24 cellular contexts compared by ENCODE assay signal in genomic region chr9:109765821-109766220, GRCh38. TPM values are rescaled to one million over a fixed set of nuclear protein-coding genes. Genes with fewer than 3 reads are reported as not detected.
DNase-seq lines count a peak whose midpoint lies in the region; ATAC-seq, FAIRE-seq and TF ChIP-seq lines count a peak whose summit lies in the region.
"Had no signal": no experiment of that assay in that cellular context is flagged by ENCODE, and none has a peak within 500 bp of the region (broad histone marks: within the 10 kb centered on the region; RNA-seq: fewer than 3 reads in every experiment).

No MANE protein-coding gene starts in this region.

- H2BK5ac ChIP-seq in mesenchymal stem cell (ENCODE audit: low read depth, low read length, poor library complexity, severe bottlenecking), result no peak overlapping the region

- H3K79me1 ChIP-seq in mesenchymal stem cell (replicated peaks; ENCODE audit: low read length, poor library complexity, severe bottlenecking), result no peaks in the 10 kb centered on the region

- no peak overlapping the region for H4K91ac ChIP-seq in mesenchymal stem cell (ENCODE audit: low read length)

- TF ChIP-seq CTCF in AG04450 (IDR thresholded peaks at IDR 0.05; ENCODE audit: low read depth, low read length), result no peak
- no peak for TF ChIP-seq CTCF in HFFc6 (IDR thresholded peaks at IDR 0.05)
- no peak for TF ChIP-seq CTCF in adrenal gland (IDR thresholded peaks at IDR 0.05)
- TF ChIP-seq CTCF in psoas muscle (IDR thresholded peaks at IDR 0.05), result no peak

- H3K4ac ChIP-seq in mesenchymal stem cell (ENCODE audit: low read depth in 1 of 2, low read length in 2 of 2), result no peak overlapping the region

- peaks cover 6% of the 10 kb centered on the region for H3K27me3 Mint-ChIP-seq in HFFc6 (ENCODE audit: insufficient read depth)

- WGBS in adrenal gland, 4 donors, result 53 to 74% (median 70%) methylated on average over 2 to 3 of the region's 3 CpGs
- WGBS in mesenchymal stem cell, result 62% methylated on average over 3 of the region's 3 CpGs
- WGBS in psoas muscle, 3 donors, result 75 to 79% (median 76%) methylated on average over 3 of the region's 3 CpGs

- H2AK5ac ChIP-seq in mesenchymal stem cell (ENCODE audit: low read length, severe bottlenecking), result no peak overlapping the region

- POLR2A ChIA-PET in AG04450 (lab: Yijun Ruan, JAX), result interaction anchor here (1.1 to 1.5 kb wide), 2 partner anchors 9 to 20 kb away, joined by 3 read pairs; no protein-coding TSS in a partner anchor

- ATAC-seq in psoas muscle, result no peak
- ATAC-seq: CD8-positive, alpha-beta T cell; K562; Panc1 had no signal

- intact Hi-C loops in adrenal gland (cut with DNase I) (no loop called here), psoas muscle (cut with DNase I) (no loop called here)

- no peak overlapping the region for H2BK15ac ChIP-seq in mesenchymal stem cell (ENCODE audit: low read depth, poor library complexity, severe bottlenecking)

- DNase-seq in AG04450 (ENCODE audit: low read depth, low spot score), result no peak
- no peak for DNase-seq in HFFc6
- peak in 2 of 7 donors; percentile 28 to 37 for DNase-seq in adrenal gland
- peak; percentile 45 for DNase-seq in mesenchymal stem cell
- DNase-seq in DMS53 treated with DMSO at 0.1 percent for 48 hours (lab: John Stamatoyannopoulos, UW; ENCODE audit: unreplicated experiment), result no peak
- no peak for DNase-seq in GM19239 (ENCODE audit: insufficient read length, low spot score)
- DNase-seq in psoas muscle, result no peak
- DNase-seq: ACHN; C1 segment of cervical spinal cord; Calu3; CD8-positive, alpha-beta T cell; DMS153; GDM1; H7; MM.1S; NCI-H1048; NCI-H1417 treated with DMSO at 0.1 percent for 48 hours; NCI-H187; NCI-H510A treated with DMSO at 0.1 percent for 48 hours; NCI-H774; NK-92 treated with Interleukin-12 subunit alpha and Interleukin-12 subunit beta, amount 100 ng/mL, for 24 hours; SHP77 had no signal

- no peaks in the 10 kb centered on the region for H3K36me3 Mint-ChIP-seq in HFFc6 (ENCODE audit: low read depth)
- H3K36me3 Mint-ChIP-seq: CD8-positive, alpha-beta T cell had no signal

- H3K14ac ChIP-seq in mesenchymal stem cell (ENCODE audit: low read length in 2 of 2), result no peak overlapping the region

- H2BK120ac ChIP-seq in mesenchymal stem cell (ENCODE audit: low read depth, low read length), result no peak overlapping the region

- H3K18ac ChIP-seq in mesenchymal stem cell (ENCODE audit: low read depth in 1 of 2, low read length in 2 of 2), result no peak overlapping the region

- H3K9me3 ChIP-seq in AG04450 (ENCODE audit: control insufficient read depth, insufficient read depth, low read length) (no peaks in the 10 kb centered on the region), adrenal gland (replicated peaks in 1 of 3) (no peaks in the 10 kb centered on the region), mesenchymal stem cell (ENCODE audit: control insufficient read depth, low read length) (no peaks in the 10 kb centered on the region), psoas muscle (no peaks in the 10 kb centered on the region)

- H3K36me3 ChIP-seq in adrenal gland (replicated peaks in 1 of 2) (no peaks in the 10 kb centered on the region), mesenchymal stem cell (ENCODE audit: control insufficient read depth in 1 of 2, insufficient read depth in 2 of 2, low read depth in 1 of 2, low read length in 2 of 2) (no peaks in the 10 kb centered on the region), psoas muscle (ENCODE audit: insufficient read depth in 1 of 2, low read depth in 1 of 2) (no peaks in the 10 kb centered on the region)

- no peaks in the 10 kb centered on the region for H3K9me3 Mint-ChIP-seq in HFFc6
- H3K9me3 Mint-ChIP-seq: CD8-positive, alpha-beta T cell had no signal

- no peak for FAIRE-seq in GM19239 (lab: Jason Lieb, UNC)
- FAIRE-seq: K562 had no signal

- H2BK12ac ChIP-seq in mesenchymal stem cell (ENCODE audit: low read length in 2 of 2), result no peak overlapping the region

- H3K27me3 ChIP-seq in AG04450 (ENCODE audit: control insufficient read depth, insufficient read depth, low read length) (no peaks in the 10 kb centered on the region), adrenal gland (no peaks in the 10 kb centered on the region), mesenchymal stem cell (ENCODE audit: control insufficient read depth in 1 of 2, insufficient read depth in 1 of 2, low read length in 2 of 2) (no peaks in the 10 kb centered on the region), psoas muscle (ENCODE audit: insufficient read depth in 3 of 3, low read length in 2 of 3) (peaks cover 0 to 2% (median 0%) of the 10 kb centered on the region in 3 donors)

- no peak overlapping the region for H3K23ac ChIP-seq in mesenchymal stem cell (ENCODE audit: low read length in 2 of 2)

- TF ChIP-seq POLR2A in adrenal gland (IDR thresholded peaks at IDR 0.05), result no peak

- CTCF ChIA-PET in AG04450 (lab: Charles Lee), result interaction anchor here (1.0 kb wide), 1 partner anchor 13 kb away, joined by 11 read pairs; no protein-coding TSS in a partner anchor

- H3K27ac Mint-ChIP-seq in HFFc6, result peak overlapping the region; percentile 76; the same call in 1 of the 2 replicates
- H3K27ac Mint-ChIP-seq: CD8-positive, alpha-beta T cell had no signal

- H3K4me1 Mint-ChIP-seq in HFFc6 (ENCODE audit: low read depth), result peaks cover 41% of the 10 kb centered on the region

- H3K4me3 ChIP-seq in AG04450 (ENCODE audit: low read depth, low read length) (no peak overlapping the region), adrenal gland (no peak overlapping the region), mesenchymal stem cell (ENCODE audit: insufficient read depth in 1 of 2, low read depth in 1 of 2, low read length in 2 of 2) (no peak overlapping the region), psoas muscle (no peak overlapping the region)
- H3K4me3 ChIP-seq: K562 had no signal

- peak overlapping the region; percentile 82 for H3K27ac ChIP-seq in AG04450 (ENCODE audit: low read depth, low read length)
- H3K27ac ChIP-seq in adrenal gland, result peak overlapping the region in 3 of 5 donors; percentile 10 to 87 (median 44)
- no peak overlapping the region for H3K27ac ChIP-seq in mesenchymal stem cell (ENCODE audit: low read length, poor library complexity, severe bottlenecking)
- H3K27ac ChIP-seq in psoas muscle, result no peak overlapping the region

- no peaks in the 10 kb centered on the region for H3K4me1 ChIP-seq in adrenal gland (replicated peaks in 1 of 2)
- H3K4me1 ChIP-seq in mesenchymal stem cell (ENCODE audit: control insufficient read depth, insufficient read depth, low read depth, low read length), result peaks cover 1% of the 10 kb centered on the region
- peaks cover 10% of the 10 kb centered on the region for H3K4me1 ChIP-seq in psoas muscle

- H3K4me3 Mint-ChIP-seq in HFFc6, result no peak overlapping the region
- H3K4me3 Mint-ChIP-seq: CD8-positive, alpha-beta T cell had no signal

- H3K9ac ChIP-seq in mesenchymal stem cell (ENCODE audit: low read length), result no peak overlapping the region

- no peak overlapping the region for H2AFZ ChIP-seq in mesenchymal stem cell (ENCODE audit: low read depth, low read length)

- no peak overlapping the region for H3K4me2 ChIP-seq in mesenchymal stem cell (ENCODE audit: low read length, poor library complexity, severe bottlenecking)

- no peak overlapping the region for H4K8ac ChIP-seq in mesenchymal stem cell (ENCODE audit: low read length)

RNA-seq across cellular contexts. Expression of gene PALM2AKAP2, which starts 14.2 kb away (rescaled TPM):
- 4.6 and 5.0 TPM in 2 replicates for polyA plus RNA-seq in AG04450 (2011; rRNA removed)
- 4.7 and 10.5 TPM in 2 replicates for polyA minus RNA-seq in AG04450 (2011; rRNA and poly(A)+ RNA removed)
- 10 to 100 TPM; 20.1 to 35.1 (median 22.7) TPM for total RNA-seq in HFFc6 (2021; fragmentation: NEBNext Ultra II Directional; extraction: Animal tissue kit (Norgen Biotek cat#: 25700))
- total RNA-seq in adrenal gland, result 10 to 100 TPM; 18.0 to 27.3 (median 23.3) TPM
- 1 to 10 TPM in 2 of 3 donors, under 1 TPM in 1; 0.07 to 5.8 (median 5.8) TPM for polyA plus RNA-seq in adrenal gland
- 11.3 TPM for polyA plus RNA-seq in mesenchymal stem cell (2013, experiment 1 of 2)
- polyA plus RNA-seq in mesenchymal stem cell (2013, experiment 2 of 2), result 10.8 TPM
- 10 to 100 TPM in 2 of 4 donors, 1 to 10 TPM in 2; 1.1 to 16.6 (median 11.2) TPM for total RNA-seq in psoas muscle
- 1 to 10 TPM in 1 of 3 donors, under 1 TPM in 2; 0.16 to 1.6 (median 0.17) TPM for polyA plus RNA-seq in psoas muscle
- total RNA-seq: Calu3; CD8-positive, alpha-beta T cell; K562 had no signal
- polyA plus RNA-seq: K562 had no signal

Comparison
In these comparisons a context has a peak if more than half of its experiments do, and no peak if none do; other contexts are left out.
1. H3K27ac ChIP-seq: peak in AG04450 (single experiment) and adrenal gland (3 of 5); none in mesenchymal stem cell (single experiment) and psoas muscle (single experiment).